In genomic region chr7:148543-148931, GRCh38 we compare ENCODE assay signal across 8 cellular contexts. TPM values are rescaled to one million over a fixed set of nuclear protein-coding genes. Genes with fewer than 3 reads are reported as not detected.
DNase-seq lines count a peak whose midpoint lies in the region; ATAC-seq, FAIRE-seq and TF ChIP-seq lines count a peak whose summit lies in the region.

No MANE protein-coding gene starts in this region.

- FAIRE-seq in A204.1 (lab: Jason Lieb, UNC) = peak; percentile 30

- H3K27ac ChIP-seq in aorta (ENCODE audit: low read depth in 1 of 2, low read length in 2 of 2) = no peak overlapping the region

- TF ChIP-seq CTCF in chondrocyte (IDR thresholded peaks at IDR 0.05) = no peak

- H3K36me3 Mint-ChIP-seq in IgD-negative memory B cell (peaks cover 2% of the 10 kb centered on the region), chondrocyte (ENCODE audit: low read depth) (peaks cover 2% of the 10 kb centered on the region)

- H3K27me3 Mint-ChIP-seq in IgD-negative memory B cell (peaks cover 2% of the 10 kb centered on the region), chondrocyte (ENCODE audit: low read depth) (no peaks in the 10 kb centered on the region)

- H3K4me3 ChIP-seq in mucosa of stomach (ENCODE audit: low read length) (no peak overlapping the region), aorta (ENCODE audit: low read length in 2 of 2) (no peak overlapping the region)

- peak overlapping the region; percentile 91 to 98 (median 94) for H3K4me3 Mint-ChIP-seq in IgD-negative memory B cell
- peak overlapping the region; percentile 94 for H3K4me3 Mint-ChIP-seq in chondrocyte (ENCODE audit: unreplicated experiment)

- H3K4me1 ChIP-seq in mucosa of stomach (ENCODE audit: control insufficient read depth, insufficient read depth, low read length) = peaks cover 17% of the 10 kb centered on the region
- no peaks in the 10 kb centered on the region for H3K4me1 ChIP-seq in aorta (ENCODE audit: control insufficient read depth in 1 of 2, insufficient read depth in 2 of 2, low read length in 2 of 2)

- peaks cover 8 to 20% (median 14%) of the 10 kb centered on the region in 3 donors for H3K4me1 Mint-ChIP-seq in IgD-negative memory B cell
- H3K4me1 Mint-ChIP-seq in chondrocyte (ENCODE audit: low read depth) = peaks cover 9% of the 10 kb centered on the region

- peak overlapping the region; percentile 89 for H3K9ac ChIP-seq in mucosa of stomach (ENCODE audit: low read length)

- no peak for ATAC-seq in aorta (ENCODE audit: low FRiP score)

- no peaks in the 10 kb centered on the region for H3K27me3 ChIP-seq in mucosa of stomach (ENCODE audit: control insufficient read depth, insufficient read depth, low read length)
- H3K27me3 ChIP-seq in aorta (ENCODE audit: control insufficient read depth in 1 of 2, insufficient read depth in 2 of 2, low read length in 1 of 2) = no peaks in the 10 kb centered on the region

- H3K27ac Mint-ChIP-seq in IgD-negative memory B cell = peak overlapping the region; percentile 98 to 100 (median 100)
- peak overlapping the region; percentile 99 for H3K27ac Mint-ChIP-seq in chondrocyte (ENCODE audit: unreplicated experiment)

- H3K36me3 ChIP-seq in mucosa of stomach (ENCODE audit: control insufficient read depth, insufficient read depth, low read length) (no peaks in the 10 kb centered on the region), aorta (ENCODE audit: control insufficient read depth in 1 of 2, insufficient read depth in 2 of 2, low read length in 1 of 2) (no peaks in the 10 kb centered on the region)

- intact Hi-C loops in aorta (cut with DNase I) = loop anchor here in 1 of 2 donors (2.0 to 5.0 kb wide), 2 partner anchors 44 to 84 kb away; partner anchors contain the start of gene FAM20C

- DNase-seq in chondrocyte (ENCODE audit: low spot score) = no peak
- DNase-seq in NCI-H2171 (lab: John Stamatoyannopoulos, UW) = no peak
- DNase-seq in nucleus accumbens (lab: John Stamatoyannopoulos, UW) = no peak
- DNase-seq in aorta = no peak
- no peak for DNase-seq in NCI-H128 (lab: John Stamatoyannopoulos, UW; ENCODE audit: unreplicated experiment)

- WGBS in aorta, 2 donors = 73 to 75% methylated on average over 5 of the region's 5 CpGs

- peaks cover 0 to 7% (median 2%) of the 10 kb centered on the region in 3 donors for H3K9me3 Mint-ChIP-seq in IgD-negative memory B cell
- H3K9me3 Mint-ChIP-seq in chondrocyte (ENCODE audit: low read depth) = no peaks in the 10 kb centered on the region

- H3K9me3 ChIP-seq in mucosa of stomach (ENCODE audit: control insufficient read depth, low read length) (no peaks in the 10 kb centered on the region), aorta (ENCODE audit: control insufficient read depth, low read length) (no peaks in the 10 kb centered on the region)

RNA-seq across cellular contexts. Expression of gene FAM20C, which starts 43.8 kb away (rescaled TPM):
- polyA plus RNA-seq in IgD-negative memory B cell (not detected), aorta (10 to 100 TPM; 11.3 to 26.6 TPM)
- total RNA-seq in chondrocyte (34.4 to 58.1 TPM (median 35.0 TPM) in 3 replicates), aorta (100 to 1,000 TPM in 1 of 2 donors, 10 to 100 TPM in 1; 88.3 to 104 TPM)
